Comparison of ENCODE assay signal across 35 cellular contexts in the genomic region with DNA sequence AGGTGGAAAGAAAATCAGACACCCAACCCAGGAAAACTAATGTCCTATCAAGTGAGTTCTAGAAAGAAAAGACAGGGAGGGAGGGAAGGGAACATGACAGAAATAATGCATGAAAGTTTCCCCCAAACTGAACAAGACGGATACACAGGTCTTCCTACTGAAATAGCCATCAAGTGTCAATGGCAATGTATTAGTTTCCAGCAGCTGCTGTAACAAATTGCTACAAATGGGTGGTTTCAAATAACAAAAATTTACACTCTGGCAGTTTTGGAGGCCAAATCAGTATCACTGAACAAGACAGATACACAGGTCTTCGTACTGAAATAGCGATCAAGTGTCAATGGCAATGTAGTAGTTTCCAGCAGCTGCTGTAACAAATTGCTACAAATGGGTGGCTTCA.
"Had no signal": no experiment of that assay in that cellular context is flagged by ENCODE, and none has a peak within 500 bp of the region (broad histone marks: within the 10 kb centered on the region; RNA-seq: fewer than 3 reads in every experiment).

No MANE protein-coding gene starts in this region.

- H3K4me3 ChIP-seq: MG63 had no signal

- H3K9me3 ChIP-seq: MG63 had no signal

- DNase-seq: Kasumi-1, MG63, MM.1S, MV-4-11, NCI-H1048, NCI-H1092, NCI-H1092 treated with DMSO at 0.1 percent for 48 hours, NCI-H1105, NCI-H1105 treated with DMSO at 0.1 percent for 48 hours, NCI-H1417, NCI-H1417 treated with DMSO at 0.1 percent for 48 hours, NCI-H1436, NCI-H1436 treated with DMSO at 0.1 percent for 48 hours, NCI-H146, NCI-H1694, NCI-H1694 treated with DMSO at 0.1 percent for 48 hours, NCI-H187, NCI-H187 treated with DMSO at 0.1 percent for 48 hours, NCI-H1930, NCI-H2029, NCI-H2029 treated with DMSO at 0.1 percent for 48 hours, NCI-H2081, NCI-H2081 treated with DMSO at 0.1 percent for 48 hours, NCI-H2107, NCI-H2171, NCI-H2171 treated with DMSO at 0.1 percent for 48 hours, NCI-H2227 treated with DMSO at 0.1 percent for 48 hours, NCI-H226, NCI-H345, NCI-H446, NCI-H446 treated with DMSO at 0.1 percent for 48 hours, NCI-H510A, NCI-H510A treated with DMSO at 0.1 percent for 48 hours, NCI-H524, NCI-H524 treated with DMSO at 0.1 percent for 48 hours had no signal

- H3K36me3 ChIP-seq: MG63 had no signal

- H3K27me3 ChIP-seq: MG63 had no signal
